8 cellular contexts compared by ENCODE assay signal in genomic region chr4:82372502-82372873, GRCh38. TPM values are rescaled to one million over a fixed set of nuclear protein-coding genes. Genes with fewer than 3 reads are reported as not detected.
DNase-seq lines count a peak whose midpoint lies in the region; ATAC-seq and TF ChIP-seq lines count a peak whose summit lies in the region.

No MANE protein-coding gene starts in this region.

- H3K4me3 ChIP-seq in SK-N-SH (ENCODE audit: low read depth in 2 of 2, low read length in 1 of 2), result peak overlapping the region; percentile 75 to 89
- peak overlapping the region; percentile 86 to 93 for H3K4me3 ChIP-seq in neuronal stem cell (ENCODE audit: low read length in 2 of 2)

- no peak overlapping the region for H3K4ac ChIP-seq in neuronal stem cell (ENCODE audit: low read length)

- DNase-seq in SK-N-SH (peak; percentile 37), NCI-H748 (lab: John Stamatoyannopoulos, UW; ENCODE audit: unreplicated experiment) (peak; percentile 43), foreskin keratinocyte (no peak), neuronal stem cell (ENCODE audit: low spot score) (no peak), ureter (ENCODE audit: low spot score) (peak; percentile 55), COLO829 (ENCODE audit: low spot score) (no peak)
- peak; percentile 14 for DNase-seq in activated T-cell treated with anti-CD3 and anti-CD28 coated beads, Interleukin-2, amount 50 U/mL, for 4 hours

- H3K27me3 Mint-ChIP-seq in activated T-cell treated with anti-CD3 and anti-CD28 coated beads, Interleukin-2, amount 50 U/mL, for 4 hours (ENCODE audit: low read depth), result no peaks in the 10 kb centered on the region

- peaks cover 35 to 44% of the 10 kb centered on the region in 2 experiments for H3K36me3 ChIP-seq in SK-N-SH (replicated peaks in 1 of 2; ENCODE audit: control insufficient read depth in 1 of 2, insufficient read depth in 2 of 2, low read length in 1 of 2)
- H3K36me3 ChIP-seq in neuronal stem cell (replicated peaks in 1 of 2; ENCODE audit: control insufficient read depth in 2 of 2, insufficient read depth in 2 of 2, low read length in 2 of 2), result peaks cover 5 to 67% of the 10 kb centered on the region in 2 donors

- POLR2A ChIA-PET in SK-N-SH (lab: Yijun Ruan, JAX), result interaction anchor here (1.0 to 1.2 kb wide), 2 partner anchors 56 to 57 kb away, joined by 3 read pairs; no protein-coding TSS in a partner anchor

- H3K79me2 ChIP-seq in SK-N-SH (ENCODE audit: insufficient read depth), result peaks cover 88% of the 10 kb centered on the region

- H3K23ac ChIP-seq in neuronal stem cell (ENCODE audit: low read depth, low read length, poor library complexity), result no peak overlapping the region

- TF ChIP-seq EP300 in SK-N-SH (IDR thresholded peaks at IDR 0.05; ENCODE audit: borderline replicate concordance in 1 of 2, low read depth in 1 of 2, low read length in 1 of 2), result no peak

- H3K4me2 ChIP-seq in SK-N-SH (peak overlapping the region; percentile 96), neuronal stem cell (ENCODE audit: insufficient read depth, low read length, poor library complexity, severe bottlenecking) (peak overlapping the region; percentile 65)

- no peaks in the 10 kb centered on the region for H3K9me3 ChIP-seq in SK-N-SH
- H3K9me3 ChIP-seq in neuronal stem cell (replicated peaks in 1 of 2; ENCODE audit: control insufficient read depth in 2 of 2, insufficient read depth in 1 of 2, low read depth in 1 of 2, low read length in 2 of 2), result peaks cover 0 to 7% of the 10 kb centered on the region in 2 donors

- TF ChIP-seq CTCF in SK-N-SH (IDR thresholded peaks at IDR 0.05) (no peak), foreskin keratinocyte (conservative IDR thresholded peaks at IDR 0.05) (no peak)

- peaks cover 3% of the 10 kb centered on the region for H3K79me1 ChIP-seq in neuronal stem cell (ENCODE audit: low read depth, low read length)

- H3K36me3 Mint-ChIP-seq in activated T-cell treated with anti-CD3 and anti-CD28 coated beads, Interleukin-2, amount 50 U/mL, for 4 hours (ENCODE audit: insufficient read depth), result peaks cover 43% of the 10 kb centered on the region

- H3K4me1 ChIP-seq in SK-N-SH (ENCODE audit: control insufficient read depth in 1 of 2, insufficient read depth in 2 of 2, low read depth in 1 of 2, low read length in 1 of 2), result peaks cover 14 to 18% of the 10 kb centered on the region in 2 experiments; a peak in 3 of 4 replicates
- peaks cover 43% of the 10 kb centered on the region for H3K4me1 ChIP-seq in foreskin keratinocyte
- H3K4me1 ChIP-seq in neuronal stem cell (ENCODE audit: control insufficient read depth in 2 of 2, insufficient read depth in 1 of 2, low read depth in 1 of 2, low read length in 2 of 2), result peaks cover 5 to 21% of the 10 kb centered on the region in 2 donors

- H3K4me3 Mint-ChIP-seq in activated T-cell treated with anti-CD3 and anti-CD28 coated beads, Interleukin-2, amount 50 U/mL, for 4 hours, result peak overlapping the region; percentile 93

- no peaks in the 10 kb centered on the region for H3K9me2 ChIP-seq in SK-N-SH

- H2AFZ ChIP-seq in SK-N-SH (ENCODE audit: low read depth), result no peak overlapping the region
- no peak overlapping the region for H2AFZ ChIP-seq in neuronal stem cell (ENCODE audit: low read length)

- peaks cover 9% of the 10 kb centered on the region for H3F3A ChIP-seq in SK-N-SH (replicated peaks; ENCODE audit: insufficient read depth)

- H3K18ac ChIP-seq in neuronal stem cell (ENCODE audit: low read length), result no peak overlapping the region

- no peak overlapping the region for H4K8ac ChIP-seq in neuronal stem cell (ENCODE audit: low read depth, low read length)

- no peaks in the 10 kb centered on the region for H3K27me3 ChIP-seq in SK-N-SH (ENCODE audit: insufficient read depth)
- H3K27me3 ChIP-seq in foreskin keratinocyte, result no peaks in the 10 kb centered on the region
- H3K27me3 ChIP-seq in neuronal stem cell (ENCODE audit: control insufficient read depth in 3 of 3, insufficient read depth in 3 of 3, low read depth in 1 of 3, low read length in 3 of 3), result no peaks in the 10 kb centered on the region

- no peak for TF ChIP-seq RAD21 in SK-N-SH (IDR thresholded peaks at IDR 0.05; ENCODE audit: low read length)

- peak overlapping the region; percentile 98 for H3K9ac ChIP-seq in SK-N-SH
- no peak overlapping the region for H3K9ac ChIP-seq in neuronal stem cell (ENCODE audit: low read depth, low read length, poor library complexity)

- no peaks in the 10 kb centered on the region for H3K9me3 Mint-ChIP-seq in activated T-cell treated with anti-CD3 and anti-CD28 coated beads, Interleukin-2, amount 50 U/mL, for 4 hours

- peaks cover 51% of the 10 kb centered on the region for H3K4me1 Mint-ChIP-seq in activated T-cell treated with anti-CD3 and anti-CD28 coated beads, Interleukin-2, amount 50 U/mL, for 4 hours (ENCODE audit: low read depth)

- WGBS in SK-N-SH (ENCODE audit: low lambda C conversion rate), result under 1% methylated on average over 13 of the region's 13 CpGs
- WGBS in neuronal stem cell (ENCODE audit: extremely low coverage in 2 of 2, insufficient read length in 2 of 2, insufficient replicate concordance in 1 of 2), 2 donors, result no CpG with 5 or more reads among the region's 13 CpGs

- H4K91ac ChIP-seq in neuronal stem cell (ENCODE audit: low read depth, low read length, poor library complexity), result no peak overlapping the region

- H3K27ac ChIP-seq in SK-N-SH (ENCODE audit: low read depth in 2 of 2, low read length in 1 of 2) (peak overlapping the region; percentile 96; a peak in 3 of 4 replicates), foreskin keratinocyte (peak overlapping the region; percentile 99), neuronal stem cell (replicated peaks; ENCODE audit: low read length) (peak overlapping the region; percentile 100)

- H2BK12ac ChIP-seq in neuronal stem cell (ENCODE audit: low read length), result no peak overlapping the region

- H2BK5ac ChIP-seq in neuronal stem cell (ENCODE audit: low read length), result no peak overlapping the region

- CTCF ChIA-PET in SK-N-SH (lab: Yijun Ruan, JAX), result interaction anchor here (1.0 to 3.2 kb wide), 4 partner anchors 12 to 59 kb away, joined by 3 to 15 read pairs (median 10); partner anchors contain the start of gene HNRNPDL

- H2AK5ac ChIP-seq in neuronal stem cell (ENCODE audit: low read depth, low read length), result no peak overlapping the region

- H3K14ac ChIP-seq in neuronal stem cell (ENCODE audit: low read length), result no peak overlapping the region

- no peak overlapping the region for H2BK15ac ChIP-seq in neuronal stem cell (ENCODE audit: low read length)

- H2BK120ac ChIP-seq in neuronal stem cell (ENCODE audit: low read depth, low read length), result no peak overlapping the region

- ATAC-seq in SK-N-SH treated with all-trans-retinoic acid at 6 μM for 48 hours, result no peak
- ATAC-seq in activated T-cell treated with anti-CD3 and anti-CD28 coated beads, Interleukin-2, amount 50 U/mL, for 4 hours, result peak; percentile 6 to 7
- ATAC-seq in foreskin keratinocyte, result no peak

- peaks cover 62% of the 10 kb centered on the region for H4K20me1 ChIP-seq in SK-N-SH (ENCODE audit: insufficient read depth)

TF ChIP-seq in SK-N-SH, 30 proteins besides CTCF, POLR2A, EP300 and RAD21 (continues in another document):
- peak; percentile 48 for TF ChIP-seq CHD2 (IDR thresholded peaks at IDR 0.05; ENCODE audit: low read length, partially characterized antibody)
- TF ChIP-seq, protein P1, sequence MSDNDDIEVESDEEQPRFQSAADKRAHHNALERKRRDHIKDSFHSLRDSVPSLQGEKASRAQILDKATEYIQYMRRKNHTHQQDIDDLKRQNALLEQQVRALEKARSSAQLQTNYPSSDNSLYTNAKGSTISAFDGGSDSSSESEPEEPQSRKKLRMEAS (IDR thresholded peaks at IDR 0.05; ENCODE audit: low read depth), result no peak

TF ChIP-seq in SK-N-SH treated with all-trans-retinoic acid at 6 μM for 48 hours, 23 proteins besides CTCF, POLR2A, EP300 and RAD21 (continues in another document):
- TF ChIP-seq RARB (CRISPR knock-in tag; IDR thresholded peaks at IDR 0.05), result no peak

RNA-seq across cellular contexts. Expression of gene HNRNPD, which starts 1.3 kb away (rescaled TPM):
- polyA plus RNA-seq in SK-N-SH (2012; rRNA removed) (128 and 286 TPM in 2 replicates), foreskin keratinocyte (289 and 377 TPM in 2 replicates)
- 214 and 242 TPM in 2 replicates for polyA plus RNA-seq in SK-N-SH (2012; cell fraction: cytosol; rRNA removed)
- polyA plus RNA-seq in SK-N-SH (2012; cell fraction: nucleus; rRNA removed), result 589 and 618 TPM in 2 replicates
- total RNA-seq in activated T-cell treated with anti-CD3 and anti-CD28 coated beads, Interleukin-2, amount 50 U/mL, for 4 hours, result 100 to 1,000 TPM; 447 to 507 (median 468) TPM
- total RNA-seq in foreskin keratinocyte (181 and 221 TPM in 2 replicates), ureter (223 TPM)
- polyA plus RNA-seq in neuronal stem cell (2013, experiment 1 of 2), result 558 TPM
- polyA plus RNA-seq in neuronal stem cell (2013, experiment 2 of 2), result 549 TPM

RNA-seq across cellular contexts. Expression of gene HNRNPDL, which starts 57.8 kb away (rescaled TPM):
- polyA plus RNA-seq in SK-N-SH (2012; rRNA removed) (200 and 210 TPM in 2 replicates), foreskin keratinocyte (239 and 308 TPM in 2 replicates)
- polyA plus RNA-seq in SK-N-SH (2012; cell fraction: cytosol; rRNA removed), result 203 and 293 TPM in 2 replicates
- polyA plus RNA-seq in SK-N-SH (2012; cell fraction: nucleus; rRNA removed), result 243 and 508 TPM in 2 replicates
- total RNA-seq in activated T-cell treated with anti-CD3 and anti-CD28 coated beads, Interleukin-2, amount 50 U/mL, for 4 hours, result 100 to 1,000 TPM; 682 to 719 (median 695) TPM
- total RNA-seq in foreskin keratinocyte (259 and 311 TPM in 2 replicates), ureter (310 TPM)
- polyA plus RNA-seq in neuronal stem cell (2013, experiment 1 of 2), result 345 TPM
- polyA plus RNA-seq in neuronal stem cell (2013, experiment 2 of 2), result 337 TPM

RNA-seq across cellular contexts. Expression of gene ENOPH1, which starts 57.9 kb away (rescaled TPM):
- 14.9 and 19.0 TPM in 2 replicates for polyA plus RNA-seq in SK-N-SH (2012; rRNA removed)
- 24.3 and 28.3 TPM in 2 replicates for polyA plus RNA-seq in SK-N-SH (2012; cell fraction: cytosol; rRNA removed)
- polyA plus RNA-seq in SK-N-SH (2012; cell fraction: nucleus; rRNA removed), result 6.4 and 11.7 TPM in 2 replicates
- 10 to 100 TPM; 75.3 to 96.4 (median 86.0) TPM for total RNA-seq in activated T-cell treated with anti-CD3 and anti-CD28 coated beads, Interleukin-2, amount 50 U/mL, for 4 hours
- total RNA-seq in foreskin keratinocyte, result 53.8 and 60.8 TPM in 2 replicates
- 37.0 and 45.1 TPM in 2 replicates for polyA plus RNA-seq in foreskin keratinocyte
- 40.1 TPM for polyA plus RNA-seq in neuronal stem cell (2013, experiment 1 of 2)
- polyA plus RNA-seq in neuronal stem cell (2013, experiment 2 of 2), result 37.1 TPM
- total RNA-seq in ureter, result 27.5 TPM

Comparison
In these comparisons a context has a peak if more than half of its experiments do, and no peak if none do; other contexts are left out.
1. DNase-seq: peak in SK-N-SH (single experiment), NCI-H748 (single experiment), activated T-cell treated with anti-CD3 and anti-CD28 coated beads, Interleukin-2, amount 50 U/mL, for 4 hours (single experiment) and ureter (single experiment); none in foreskin keratinocyte (0 of 2), neuronal stem cell (single experiment) and COLO829 (single experiment).
2. ATAC-seq: peak in activated T-cell treated with anti-CD3 and anti-CD28 coated beads, Interleukin-2, amount 50 U/mL, for 4 hours (2 of 2); none in SK-N-SH treated with all-trans-retinoic acid at 6 μM for 48 hours (single experiment) and foreskin keratinocyte (single experiment).
3. Peak in every context shown above with its lines, with median percentiles within 50 percentile points of each other: H3K27ac ChIP-seq.